In genomic region chr19:47032171-47032811, GRCh38 we compare ENCODE assay signal across 8 cellular contexts. TPM values are rescaled to one million over a fixed set of nuclear protein-coding genes. Genes with fewer than 3 reads are reported as not detected.
A peak's percentile ranks its signal among the peaks of the same experiment; 100 is the strongest.
DNase-seq lines count a peak whose midpoint lies in the region; ATAC-seq, FAIRE-seq and TF ChIP-seq lines count a peak whose summit lies in the region.

No MANE protein-coding gene starts in this region.

- peaks cover 50% of the 10 kb centered on the region for H3K27me3 Mint-ChIP-seq in T-helper 2 cell treated with Interferon-gamma antibody and Interleukin-4, amounts not matched to agents 5 μg/mL and 100 μg/mL, for 36 hours (ENCODE audit: low read depth)

- H3K27ac Mint-ChIP-seq in T-helper 2 cell treated with Interferon-gamma antibody and Interleukin-4, amounts not matched to agents 5 μg/mL and 100 μg/mL, for 36 hours, result no peak overlapping the region

- H3K9me3 Mint-ChIP-seq in T-helper 2 cell treated with Interferon-gamma antibody and Interleukin-4, amounts not matched to agents 5 μg/mL and 100 μg/mL, for 36 hours, result no peaks in the 10 kb centered on the region

- no peaks in the 10 kb centered on the region for H3K79me2 ChIP-seq in K562 (ENCODE audit: control insufficient read depth, insufficient read depth, low read length)

- H3K9ac ChIP-seq in K562 (ENCODE audit: insufficient read depth in 1 of 2, low read depth in 2 of 2, low read length in 2 of 2), result no peak overlapping the region

- H3K4me1 ChIP-seq in K562 (replicated peaks in 1 of 2; ENCODE audit: control insufficient read depth in 2 of 2, insufficient read depth in 2 of 2, low read length in 2 of 2) (peaks cover 0 to 29% of the 10 kb centered on the region in 2 experiments; a peak in 3 of 5 replicates), left lung (peaks cover 0 to 19% of the 10 kb centered on the region in 2 donors)

- H3K9me1 ChIP-seq in K562 (ENCODE audit: control insufficient read depth, insufficient read depth, low read length), result no peaks in the 10 kb centered on the region

- H3K36me3 ChIP-seq in K562 (ENCODE audit: control insufficient read depth, insufficient read depth, low read length) (no peaks in the 10 kb centered on the region), left lung (no peaks in the 10 kb centered on the region)

- 9% methylated on average over 15 of the region's 17 CpGs for WGBS in K562 (ENCODE audit: insufficient coverage, low coverage, missing lambda C conversion rate)

- CTCF ChIA-PET in K562 (lab: Yijun Ruan, JAX; ENCODE audit: low intra/inter-chr PET ratio), result interaction anchor here (0.7 to 0.8 kb wide), 2 partner anchors 20 to 28 kb away, joined by 3 to 4 read pairs; no protein-coding TSS in a partner anchor

- H3K4me3 ChIP-seq in K562 (no peak overlapping the region), left lung (no peak overlapping the region)

- H3K36me3 Mint-ChIP-seq in T-helper 2 cell treated with Interferon-gamma antibody and Interleukin-4, amounts not matched to agents 5 μg/mL and 100 μg/mL, for 36 hours (ENCODE audit: low read depth), result no peaks in the 10 kb centered on the region

- TF ChIP-seq POLR2A in K562 (conservative IDR thresholded peaks at IDR 0.05), result no peak

- TF ChIP-seq RAD21 in Ishikawa (IDR thresholded peaks at IDR 0.05; ENCODE audit: low read depth), result peak; percentile 74
- peak; percentile 20 to 66; a peak in 2 of 4 replicates for TF ChIP-seq RAD21 in K562 (CRISPR knock-in tag; conservative IDR thresholded peaks at IDR 0.05 in 1 of 2, IDR thresholded peaks at IDR 0.05 in 1 of 2)

- in situ Hi-C loops in K562 (cut with MboI), result no loop called here

- DNase-seq in COR-L47 (lab: John Stamatoyannopoulos, UW), result peak; percentile 43
- peak; percentile 39 for DNase-seq in T-helper 2 cell treated with Interferon-gamma antibody and Interleukin-4, amounts not matched to agents 5 μg/mL and 100 μg/mL, for 36 hours (ENCODE audit: low spot score)
- DNase-seq in K562 (ENCODE audit: extremely low read depth in 1 of 4, low spot score in 3 of 4), result peak; percentile 54 to 69 (median 58)
- peak in 1 of 2 donors; percentile 85 for DNase-seq in left lung
- DNase-seq in stimulated activated CD8-positive, alpha-beta memory T cell treated with anti-CD3 and anti-CD28 coated beads, Interleukin-15, amount 100 ng/mL, for 1 hour (ENCODE audit: low read depth), result peak; percentile 41
- no peak for DNase-seq in kidney glomerular epithelial cell (lab: John Stamatoyannopoulos, UW)

- TF ChIP-seq EP300 in Ishikawa (IDR thresholded peaks at IDR 0.05; ENCODE audit: borderline replicate concordance), result no peak
- no peak for TF ChIP-seq EP300 in K562 (IDR thresholded peaks at IDR 0.05; ENCODE audit: low read length)

- H3K9me3 ChIP-seq in K562 (replicated peaks; ENCODE audit: control insufficient read depth, insufficient read depth, low read depth, low read length), result no peaks in the 10 kb centered on the region
- no peaks in the 10 kb centered on the region for H3K9me3 ChIP-seq in left lung

- TF ChIP-seq CTCF in K562 (IDR thresholded peaks at IDR 0.05 in 2 of 3, conservative IDR thresholded peaks at IDR 0.05 in 1 of 3; ENCODE audit: insufficient read depth in 2 of 3, low read depth in 1 of 3, low read length in 3 of 3), result peak; percentile 75 to 91 (median 78)
- peak; percentile 66 to 74 for TF ChIP-seq CTCF in left lung (IDR thresholded peaks at IDR 0.05)

- intact Hi-C loops in K562 (cut with micrococcal nuclease) (loop anchor here (1.0 kb wide), 1 partner anchor 19 kb away; no protein-coding TSS in a partner anchor), left lung (cut with DNase I) (no loop called here)

- H3K27ac ChIP-seq in K562 (ENCODE audit: extremely low read depth, low read depth, low read length), result no peak overlapping the region
- no peak overlapping the region for H3K27ac ChIP-seq in left lung

- FAIRE-seq in K562 (lab: Jason Lieb, UNC), result peak; percentile 40

- no peak overlapping the region for H3K4me2 ChIP-seq in K562 (ENCODE audit: insufficient read depth, low read length)

- no TSS peak for BruUV-seq in K562 (replicated peaks; lab: Mats Ljungman, UMichigan)

- H3K4me3 Mint-ChIP-seq in T-helper 2 cell treated with Interferon-gamma antibody and Interleukin-4, amounts not matched to agents 5 μg/mL and 100 μg/mL, for 36 hours, result no peak overlapping the region

- H2AFZ ChIP-seq in K562 (ENCODE audit: low read depth, low read length), result no peak overlapping the region

- H3K4me1 Mint-ChIP-seq in T-helper 2 cell treated with Interferon-gamma antibody and Interleukin-4, amounts not matched to agents 5 μg/mL and 100 μg/mL, for 36 hours (ENCODE audit: low read depth), result peaks cover 13% of the 10 kb centered on the region

- ATAC-seq in K562 (peak; percentile 55), left lung (peak; percentile 46), GM21526 (IDR thresholded peaks at IDR 0.05; ENCODE audit: low FRiP score, unreplicated experiment) (no peak)

- H3K27me3 ChIP-seq in K562 (ENCODE audit: control insufficient read depth in 2 of 2, insufficient read depth in 2 of 2, low read length in 2 of 2) (peaks cover 0 to 5% of the 10 kb centered on the region in 2 experiments; a peak in 2 of 5 replicates), left lung (peaks cover 15 to 74% of the 10 kb centered on the region in 2 donors)

- 0 out of 2 replicates have a peak, but pooled peaks cover 4% of the 10 kb centered on the region for H4K20me1 ChIP-seq in K562 (replicated peaks; ENCODE audit: control insufficient read depth, insufficient read depth, low read length)

- POLR2A ChIA-PET in K562 (lab: Yijun Ruan, JAX), result no interaction called here

TF ChIP-seq in K562, 482 proteins besides CTCF, POLR2A, EP300 and RAD21 (continues in another document):
- TF ChIP-seq MAZ (CRISPR knock-in tag; conservative IDR thresholded peaks at IDR 0.05 in 1 of 2, IDR thresholded peaks at IDR 0.05 in 1 of 2) (0 out of 4 replicates have a peak, but pooled peaks of 1 of the 2 experiments have one; percentile 51), DNMT1 (IDR thresholded peaks at IDR 0.05) (no peak), HNRNPUL1 (IDR thresholded peaks at IDR 0.05; ENCODE audit: low read length) (no peak), FOXA3 (CRISPR knock-in tag; conservative IDR thresholded peaks at IDR 0.05 in 1 of 2, IDR thresholded peaks at IDR 0.05 in 1 of 2) (no peak), SMC3 (conservative IDR thresholded peaks at IDR 0.05; ENCODE audit: insufficient read depth, low read depth, low read length) (peak; percentile 62), CTBP1 (IDR thresholded peaks at IDR 0.05; ENCODE audit: borderline replicate concordance) (peak; percentile 59; the same call in 1 of the 2 replicates), MTA2 (IDR thresholded peaks at IDR 0.05; ENCODE audit: low read depth) (no peak), RCOR1 (IDR thresholded peaks at IDR 0.05; ENCODE audit: borderline replicate concordance in 1 of 2, low read depth in 2 of 2, low read length in 2 of 2) (peak in 1 of 2 experiments; percentile 76; a peak in 2 of 4 replicates), RB1 (IDR thresholded peaks at IDR 0.05; ENCODE audit: low read depth) (peak; percentile 31; the same call in 1 of the 2 replicates)
- TF ChIP-seq, protein P1, sequence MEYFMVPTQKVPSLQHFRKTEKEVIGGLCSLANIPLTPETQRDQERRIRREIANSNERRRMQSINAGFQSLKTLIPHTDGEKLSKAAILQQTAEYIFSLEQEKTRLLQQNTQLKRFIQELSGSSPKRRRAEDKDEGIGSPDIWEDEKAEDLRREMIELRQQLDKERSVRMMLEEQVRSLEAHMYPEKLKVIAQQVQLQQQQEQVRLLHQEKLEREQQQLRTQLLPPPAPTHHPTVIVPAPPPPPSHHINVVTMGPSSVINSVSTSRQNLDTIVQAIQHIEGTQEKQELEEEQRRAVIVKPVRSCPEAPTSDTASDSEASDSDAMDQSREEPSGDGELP (CRISPR knock-in tag; IDR thresholded peaks at IDR 0.05; ENCODE audit: borderline replicate concordance), result peak; percentile 32; the same call in 1 of the 2 replicates

RNA-seq across cellular contexts. Expression of gene NPAS1, which starts 12.7 kb away (rescaled TPM):
- total RNA-seq in K562 (2011; cell fraction: chromatin; rRNA removed; ENCODE audit: low replicate concordance), result 1.2 and 8.1 TPM in 2 replicates
- 4.9 and 6.5 TPM in 2 replicates for total RNA-seq in K562 (2011; cell fraction: nucleolus; rRNA removed)
- 2.3 and 3.4 TPM in 2 replicates for total RNA-seq in K562 (2011; cell fraction: nucleoplasm; rRNA removed)
- 1.2 and 2.0 TPM in 2 replicates for total RNA-seq in K562 (2014; rRNA removed)
- 0.13 and 0.58 TPM in 2 replicates for total RNA-seq in K562 (2014; rRNA removed; fragmentation: Illumina TruSeq; extraction: Trizol)
- total RNA-seq in K562 (2015; rRNA removed; fragmentation: Illumina TruSeq; extraction: Trizol), result 2.5 and 2.9 TPM in 2 replicates
- total RNA-seq in K562 (2021), result 5.2 and 5.3 TPM in 2 replicates
- polyA plus RNA-seq in K562 (2011; rRNA removed), result 1.6 and 2.4 TPM in 2 replicates
- 3.2 and 9.4 TPM in 2 replicates for polyA plus RNA-seq in K562 (2011; cell fraction: cytosol; rRNA removed)
- polyA plus RNA-seq in K562 (2011; cell fraction: nucleus; rRNA removed), result 6.0 and 12.1 TPM in 2 replicates
- 6.3 and 16.7 TPM in 2 replicates for polyA plus RNA-seq in K562 (2012)
- 1.2 and 3.2 TPM in 2 replicates for polyA plus RNA-seq in K562 (2014; fragmentation: Illumina TruSeq; extraction: Trizol)
- polyA plus RNA-seq in K562 (2014; fragmentation: Nextera tagmentation; extraction: Ambion mirVana), result not detected
- 3.0 and 4.6 TPM in 2 replicates for polyA plus RNA-seq in K562 (2014; rRNA removed)
- 0.39 and 0.77 TPM in 2 replicates for polyA minus RNA-seq in K562 (2011; rRNA and poly(A)+ RNA removed)
- 2.5 and 3.5 TPM in 2 replicates for polyA minus RNA-seq in K562 (2011; cell fraction: cytosol; rRNA and poly(A)+ RNA removed)
- polyA minus RNA-seq in K562 (2011; cell fraction: nucleus; rRNA and poly(A)+ RNA removed), result 2.0 and 2.9 TPM in 2 replicates
- total RNA-seq in left lung, result under 1 TPM; 0.50 to 0.70 TPM

RNA-seq across cellular contexts. Expression of gene TMEM160, which starts 16.1 kb away (rescaled TPM):
- total RNA-seq in K562 (2011; cell fraction: chromatin; rRNA removed; ENCODE audit: low replicate concordance), result 1.5 and 6.1 TPM in 2 replicates
- 30.7 and 31.5 TPM in 2 replicates for total RNA-seq in K562 (2011; cell fraction: nucleolus; rRNA removed)
- total RNA-seq in K562 (2011; cell fraction: nucleoplasm; rRNA removed), result 10.5 and 11.2 TPM in 2 replicates
- total RNA-seq in K562 (2014; rRNA removed) (95.2 and 166 TPM in 2 replicates), K562 (2014; rRNA removed; fragmentation: Illumina TruSeq; extraction: Trizol) (0.64 and 2.4 TPM in 2 replicates), K562 (2015; rRNA removed; fragmentation: Illumina TruSeq; extraction: Trizol) (2.4 and 4.4 TPM in 2 replicates), K562 (2021) (77.6 and 79.5 TPM in 2 replicates), left lung (10 to 100 TPM; 31.6 to 33.5 TPM)
- polyA plus RNA-seq in K562 (2011; rRNA removed) (8.7 and 14.0 TPM in 2 replicates), K562 (2014; fragmentation: Illumina TruSeq; extraction: Trizol) (1.4 TPM in 1 of 2 replicates, not detected in the other), K562 (2014; fragmentation: Nextera tagmentation; extraction: Ambion mirVana) (under 1 TPM; 0.10 to 0.25 TPM), K562 (2014; rRNA removed) (85.9 and 90.7 TPM in 2 replicates)
- polyA plus RNA-seq in K562 (2011; cell fraction: cytosol; rRNA removed), result 44.0 and 160 TPM in 2 replicates
- 12.9 and 22.9 TPM in 2 replicates for polyA plus RNA-seq in K562 (2011; cell fraction: nucleus; rRNA removed)
- polyA plus RNA-seq in K562 (2012), result 30.2 and 35.3 TPM in 2 replicates
- 0.69 and 0.74 TPM in 2 replicates for polyA minus RNA-seq in K562 (2011; rRNA and poly(A)+ RNA removed)
- 9.9 and 19.5 TPM in 2 replicates for polyA minus RNA-seq in K562 (2011; cell fraction: cytosol; rRNA and poly(A)+ RNA removed)
- polyA minus RNA-seq in K562 (2011; cell fraction: nucleus; rRNA and poly(A)+ RNA removed), result 7.0 and 7.9 TPM in 2 replicates
